In genomic region chr11:8683115-8683807, GRCh38 we compare ENCODE assay signal across 1 cellular context.
TF ChIP-seq lines count a peak whose summit lies in the region.

No MANE protein-coding gene starts in this region.

TF ChIP-seq in HepG2, 621 proteins besides CTCF, POLR2A, EP300 and RAD21 (continued from another document and continues in another):
- 0 out of 2 replicates have a peak, but pooled peaks have one; percentile 49 for TF ChIP-seq TOPORS (CRISPR knock-in tag; IDR thresholded peaks at IDR 0.05)
- TF ChIP-seq ZNF572 (CRISPR knock-in tag; IDR thresholded peaks at IDR 0.05): 0 out of 2 replicates have a peak, but pooled peaks have one; percentile 18
- no peak for TF ChIP-seq SMYD3 (CRISPR knock-in tag; IDR thresholded peaks at IDR 0.05)
- TF ChIP-seq ZNF34 (CRISPR knock-in tag; IDR thresholded peaks at IDR 0.05; ENCODE audit: borderline replicate concordance): 0 out of 2 replicates have a peak, but pooled peaks have one; percentile 13
- TF ChIP-seq ZNF318 (CRISPR knock-in tag; IDR thresholded peaks at IDR 0.05): 0 out of 2 replicates have a peak, but pooled peaks have one; percentile 51
- TF ChIP-seq ZNF446 (CRISPR knock-in tag; IDR thresholded peaks at IDR 0.05): 0 out of 2 replicates have a peak, but pooled peaks have one; percentile 22
- TF ChIP-seq TERF1 (CRISPR knock-in tag; IDR thresholded peaks at IDR 0.05): 0 out of 2 replicates have a peak, but pooled peaks have one; percentile 45
- peak; percentile 57 for TF ChIP-seq ZNF563 (CRISPR knock-in tag; IDR thresholded peaks at IDR 0.05)
- TF ChIP-seq IRX3 (CRISPR knock-in tag; IDR thresholded peaks at IDR 0.05; ENCODE audit: borderline replicate concordance, low read depth): 0 out of 2 replicates have a peak, but pooled peaks have one; percentile 39
- TF ChIP-seq ZNF414 (CRISPR knock-in tag; IDR thresholded peaks at IDR 0.05): peak; percentile 14; the same call in 1 of the 2 replicates
- no peak for TF ChIP-seq POGK (CRISPR knock-in tag; conservative IDR thresholded peaks at IDR 0.05)
- no peak for TF ChIP-seq PAXIP1 (CRISPR knock-in tag; conservative IDR thresholded peaks at IDR 0.05)
- TF ChIP-seq JUND (CRISPR knock-in tag; IDR thresholded peaks at IDR 0.05): no peak
- TF ChIP-seq UBTF (CRISPR knock-in tag; IDR thresholded peaks at IDR 0.05): 0 out of 2 replicates have a peak, but pooled peaks have one; percentile 8
- TF ChIP-seq BRF2 (CRISPR knock-in tag; IDR thresholded peaks at IDR 0.05): 0 out of 2 replicates have a peak, but pooled peaks have one; percentile 10
- TF ChIP-seq ZNF512 (CRISPR knock-in tag; IDR thresholded peaks at IDR 0.05): peak; percentile 22; the same call in 1 of the 2 replicates
- no peak for TF ChIP-seq ZBTB33 (CRISPR knock-in tag; IDR thresholded peaks at IDR 0.05)
- 0 out of 2 replicates have a peak, but pooled peaks have one; percentile 43 for TF ChIP-seq MYPOP (CRISPR knock-in tag; IDR thresholded peaks at IDR 0.05)
- peak; percentile 61; the same call in 1 of the 2 replicates for TF ChIP-seq HES4 (CRISPR knock-in tag; IDR thresholded peaks at IDR 0.05; ENCODE audit: borderline replicate concordance)
- TF ChIP-seq KDM5A (IDR thresholded peaks at IDR 0.05; ENCODE audit: borderline replicate concordance, low read length): peak; percentile 81; the same call in 1 of the 2 replicates
- peak; percentile 14; the same call in 1 of the 2 replicates for TF ChIP-seq EEA1 (CRISPR knock-in tag; IDR thresholded peaks at IDR 0.05; ENCODE audit: borderline replicate concordance)
- TF ChIP-seq FOXC1 (CRISPR knock-in tag; IDR thresholded peaks at IDR 0.05; ENCODE audit: borderline replicate concordance): 0 out of 2 replicates have a peak, but pooled peaks have one; percentile 21
- TF ChIP-seq ZSCAN30 (CRISPR knock-in tag; IDR thresholded peaks at IDR 0.05): peak; percentile 77; the same call in 1 of the 2 replicates
- TF ChIP-seq RXRA (CRISPR knock-in tag; IDR thresholded peaks at IDR 0.05): peak; percentile 5; the same call in 1 of the 2 replicates
- TF ChIP-seq ZNF501 (CRISPR knock-in tag; IDR thresholded peaks at IDR 0.05): no peak
- TF ChIP-seq FLYWCH1 (CRISPR knock-in tag; IDR thresholded peaks at IDR 0.05): no peak
- TF ChIP-seq ZNF747 (CRISPR knock-in tag; IDR thresholded peaks at IDR 0.05; ENCODE audit: borderline replicate concordance): no peak
